Comparison of ENCODE assay signal across 9 cellular contexts in genomic region chr5:141825836-141826560, GRCh38. TPM values are rescaled to one million over a fixed set of nuclear protein-coding genes. Genes with fewer than 3 reads are reported as not detected.
DNase-seq lines count a peak whose midpoint lies in the region; ATAC-seq, FAIRE-seq and TF ChIP-seq lines count a peak whose summit lies in the region.
"Had no signal": no experiment of that assay in that cellular context is flagged by ENCODE, and none has a peak within 500 bp of the region (broad histone marks: within the 10 kb centered on the region; RNA-seq: fewer than 3 reads in every experiment).

No MANE protein-coding gene starts in this region.

- H3K9me3 ChIP-seq in HCT116 (ENCODE audit: control insufficient read depth in 1 of 2, insufficient read depth in 1 of 2, low read depth in 1 of 2, low read length in 2 of 2) (no peaks in the 10 kb centered on the region), small intestine (ENCODE audit: control insufficient read depth, low read depth) (no peaks in the 10 kb centered on the region)

- TF ChIP-seq CTCF in HCT116 (IDR thresholded peaks at IDR 0.05 in 2 of 3, conservative IDR thresholded peaks at IDR 0.05 in 1 of 3; ENCODE audit: borderline replicate concordance in 1 of 3, insufficient read depth in 1 of 3, low read depth in 2 of 3, low read length in 2 of 3) = peak in 2 of 3 experiments; percentile 47 to 57; a peak in 5 of 6 replicates

- H4K20me1 ChIP-seq in HCT116 (ENCODE audit: insufficient read depth) = no peaks in the 10 kb centered on the region

- H3K36me3 Mint-ChIP-seq in activated CD4-positive, alpha-beta memory T cell treated with anti-CD3 and anti-CD28 coated beads for 36 hours = no peaks in the 10 kb centered on the region
- H3K36me3 Mint-ChIP-seq: natural killer cell treated with Interleukin-12 subunit alpha and Interleukin-12 subunit beta and Interleukin-15 and Interleukin-18, amount 100 ng/mL, for 72 hours had no signal

- POLR2A ChIA-PET in HCT116 (lab: Charles Lee) = no interaction called here
- POLR2A ChIA-PET in activated CD4-positive, alpha-beta memory T cell treated with anti-CD3 and anti-CD28 coated beads for 36 hours (lab: Charles Lee) = no interaction called here

- no peak for FAIRE-seq in small intestine (lab: Jason Lieb, UNC)

- H3K27ac Mint-ChIP-seq in activated CD4-positive, alpha-beta memory T cell treated with anti-CD3 and anti-CD28 coated beads for 36 hours = no peak overlapping the region
- H3K27ac Mint-ChIP-seq: natural killer cell treated with Interleukin-12 subunit alpha and Interleukin-12 subunit beta and Interleukin-15 and Interleukin-18, amount 100 ng/mL, for 72 hours had no signal

- intact Hi-C loops in HCT116 (cut with micrococcal nuclease) = no loop called here
- intact Hi-C loops in activated CD4-positive, alpha-beta memory T cell treated with anti-CD3 and anti-CD28 coated beads for 36 hours (cut with micrococcal nuclease) = loop anchor here (1.0 to 5.0 kb wide), 2 partner anchors 134 to 159 kb away; no protein-coding TSS in a partner anchor

- H3K27me3 ChIP-seq in HCT116 (ENCODE audit: insufficient read depth, low read length) = no peaks in the 10 kb centered on the region
- H3K27me3 ChIP-seq in small intestine (ENCODE audit: control insufficient read depth in 2 of 2, insufficient read depth in 2 of 2, low read length in 2 of 2) = no peaks in the 10 kb centered on the region

- peak; percentile 39; the same call in 1 of the 2 replicates for TF ChIP-seq RAD21 in HCT116 (IDR thresholded peaks at IDR 0.05; ENCODE audit: low read depth)

- DNase-seq in COLO829 (ENCODE audit: low spot score) (peak; percentile 27), HCT116 (ENCODE audit: low read depth, low spot score) (no peak), medulla oblongata (ENCODE audit: extremely low spot score) (peak; percentile 58), inferior parietal cortex (ENCODE audit: extremely low spot score) (no peak), SIG-M5 treated with dmso at 0.1 percent for 504 hours (lab: John Stamatoyannopoulos, UW; ENCODE audit: unreplicated experiment) (no peak), glomerular visceral epithelial cell (ENCODE audit: extremely low spot score) (no peak), small intestine (no peak)
- peak; percentile 30 for DNase-seq in activated CD4-positive, alpha-beta memory T cell treated with anti-CD3 and anti-CD28 coated beads for 36 hours

- H3K9ac ChIP-seq in HCT116 (ENCODE audit: low read length) = no peak overlapping the region

- 46 to 58% (median 57%) methylated on average over 10 of the region's 10 CpGs for WGBS in small intestine, 3 donors

- no peaks in the 10 kb centered on the region for H3K4me1 Mint-ChIP-seq in activated CD4-positive, alpha-beta memory T cell treated with anti-CD3 and anti-CD28 coated beads for 36 hours (ENCODE audit: low read depth)

- ATAC-seq in HCT116 = peak; percentile 75

- CTCF ChIA-PET in HCT116 (lab: Charles Lee) = interaction anchor here (1.3 to 2.4 kb wide), 4 partner anchors 10 to 135 kb away, joined by 3 to 7 read pairs (median 6); no protein-coding TSS in a partner anchor
- CTCF ChIA-PET in activated CD4-positive, alpha-beta memory T cell treated with anti-CD3 and anti-CD28 coated beads for 36 hours (lab: Charles Lee) = interaction anchor here (0.7 to 5.1 kb wide), 9 partner anchors 11 to 589 kb away, joined by 3 to 44 read pairs (median 7); no protein-coding TSS in a partner anchor

- H3K9me2 ChIP-seq in HCT116 (ENCODE audit: insufficient read depth) = no peaks in the 10 kb centered on the region

- BruUV-seq in HCT116 (replicated peaks; lab: Mats Ljungman, UMichigan) = no TSS peak

- H3K4me1 ChIP-seq in HCT116 (ENCODE audit: control insufficient read depth in 1 of 2, insufficient read depth in 2 of 2, low read length in 2 of 2) (peaks cover 6 to 17% of the 10 kb centered on the region in 2 experiments), small intestine (ENCODE audit: control insufficient read depth in 2 of 2, insufficient read depth in 1 of 2, low read depth in 1 of 2, low read length in 1 of 2) (no peaks in the 10 kb centered on the region)

- no peak overlapping the region for H3K4me2 ChIP-seq in HCT116 (ENCODE audit: low read length)

- no peak overlapping the region for H3K4me3 ChIP-seq in HCT116 (replicated peaks in 1 of 2; ENCODE audit: low read depth in 1 of 2, low read length in 2 of 2)
- H3K4me3 ChIP-seq in small intestine (ENCODE audit: low read depth in 1 of 2, low read length in 2 of 2) = no peak overlapping the region

- H2AFZ ChIP-seq in HCT116 (ENCODE audit: low read depth, low read length, poor library complexity, severe bottlenecking) = no peak overlapping the region

- no peak overlapping the region for H3K4me3 Mint-ChIP-seq in activated CD4-positive, alpha-beta memory T cell treated with anti-CD3 and anti-CD28 coated beads for 36 hours
- H3K4me3 Mint-ChIP-seq: natural killer cell treated with Interleukin-12 subunit alpha and Interleukin-12 subunit beta and Interleukin-15 and Interleukin-18, amount 100 ng/mL, for 72 hours had no signal

- H3K27me3 Mint-ChIP-seq in activated CD4-positive, alpha-beta memory T cell treated with anti-CD3 and anti-CD28 coated beads for 36 hours = peaks cover 2% of the 10 kb centered on the region

- H3K36me3 ChIP-seq in HCT116 (ENCODE audit: control insufficient read depth in 1 of 2, insufficient read depth in 2 of 2, low read length in 2 of 2) (no peaks in the 10 kb centered on the region), small intestine (ENCODE audit: control insufficient read depth in 2 of 2, insufficient read depth in 2 of 2, low read length in 2 of 2) (no peaks in the 10 kb centered on the region)

- H3K79me2 ChIP-seq in HCT116 (ENCODE audit: insufficient read depth, low read length) = no peaks in the 10 kb centered on the region

- RAD21 ChIA-PET in HCT116 (lab: Charles Lee; ENCODE audit: low non-redundant PET in 1 of 2, low total read pairs in 2 of 2, uncharacterized antibody in 2 of 2, unreplicated experiment in 2 of 2) = interaction anchor here (0.6 to 1.1 kb wide), 2 partner anchors 53 to 68 kb away, joined by 4 to 5 read pairs; no protein-coding TSS in a partner anchor

- no peak overlapping the region for H3K27ac ChIP-seq in HCT116 (ENCODE audit: low read depth, low read length)
- no peak overlapping the region for H3K27ac ChIP-seq in small intestine (ENCODE audit: low read depth in 1 of 2, low read length in 1 of 2)

- H3K9me3 Mint-ChIP-seq in activated CD4-positive, alpha-beta memory T cell treated with anti-CD3 and anti-CD28 coated beads for 36 hours = no peaks in the 10 kb centered on the region
- H3K9me3 Mint-ChIP-seq: natural killer cell treated with Interleukin-12 subunit alpha and Interleukin-12 subunit beta and Interleukin-15 and Interleukin-18, amount 100 ng/mL, for 72 hours had no signal

- TF ChIP-seq POLR2A in HCT116 (IDR thresholded peaks at IDR 0.05; ENCODE audit: borderline replicate concordance, extremely low read depth, insufficient read depth, insufficient read length) = no peak

TF ChIP-seq in HCT116, 20 proteins besides CTCF, POLR2A, EP300 and RAD21:
- no peak for TF ChIP-seq EZH2phosphoT487 (IDR thresholded peaks at IDR 0.05; ENCODE audit: borderline replicate concordance)
- no peak for TF ChIP-seq JUND (IDR thresholded peaks at IDR 0.05)
- no peak for TF ChIP-seq CEBPB (IDR thresholded peaks at IDR 0.05; ENCODE audit: low read depth)
- no peak for TF ChIP-seq SP1 (IDR thresholded peaks at IDR 0.05; ENCODE audit: low read depth)
- TF ChIP-seq, protein P1, sequence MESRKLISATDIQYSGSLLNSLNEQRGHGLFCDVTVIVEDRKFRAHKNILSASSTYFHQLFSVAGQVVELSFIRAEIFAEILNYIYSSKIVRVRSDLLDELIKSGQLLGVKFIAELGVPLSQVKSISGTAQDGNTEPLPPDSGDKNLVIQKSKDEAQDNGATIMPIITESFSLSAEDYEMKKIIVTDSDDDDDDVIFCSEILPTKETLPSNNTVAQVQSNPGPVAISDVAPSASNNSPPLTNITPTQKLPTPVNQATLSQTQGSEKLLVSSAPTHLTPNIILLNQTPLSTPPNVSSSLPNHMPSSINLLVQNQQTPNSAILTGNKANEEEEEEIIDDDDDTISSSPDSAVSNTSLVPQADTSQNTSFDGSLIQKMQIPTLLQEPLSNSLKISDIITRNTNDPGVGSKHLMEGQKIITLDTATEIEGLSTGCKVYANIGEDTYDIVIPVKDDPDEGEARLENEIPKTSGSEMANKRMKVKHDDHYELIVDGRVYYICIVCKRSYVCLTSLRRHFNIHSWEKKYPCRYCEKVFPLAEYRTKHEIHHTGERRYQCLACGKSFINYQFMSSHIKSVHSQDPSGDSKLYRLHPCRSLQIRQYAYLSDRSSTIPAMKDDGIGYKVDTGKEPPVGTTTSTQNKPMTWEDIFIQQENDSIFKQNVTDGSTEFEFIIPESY (IDR thresholded peaks at IDR 0.05; ENCODE audit: extremely low read depth, insufficient replicate concordance, low read length) = no peak
- no peak for TF ChIP-seq ZFX (IDR thresholded peaks at IDR 0.05)
- no peak for TF ChIP-seq EGR1 (IDR thresholded peaks at IDR 0.05; ENCODE audit: low read depth)
- no peak for TF ChIP-seq MAX (IDR thresholded peaks at IDR 0.05)
- no peak for TF ChIP-seq ZNF274 (IDR thresholded peaks at IDR 0.05; ENCODE audit: low read depth, low read length)
- no peak for TF ChIP-seq SRF (IDR thresholded peaks at IDR 0.05; ENCODE audit: low read depth)
- TF ChIP-seq YY1 (IDR thresholded peaks at IDR 0.05; ENCODE audit: extremely low read depth, insufficient replicate concordance, low read depth, low read length) = no peak
- no peak for TF ChIP-seq POLR2AphosphoS5 (IDR thresholded peaks at IDR 0.05; ENCODE audit: low read depth, low read length)

RNA-seq across cellular contexts. Expression of gene PCDH1, which starts 52.2 kb away (rescaled TPM):
- 24.2 TPM for total RNA-seq in HCT116 (2021; ENCODE audit: unreplicated experiment)
- 41.1 and 48.5 TPM in 2 replicates for polyA plus RNA-seq in HCT116 (2012)
- total RNA-seq in activated CD4-positive, alpha-beta memory T cell treated with anti-CD3 and anti-CD28 coated beads for 36 hours = not detected
- polyA plus RNA-seq in small intestine = 10 to 100 TPM; 15.7 to 43.9 (median 15.9) TPM

Comparison
In these comparisons a context has a peak if more than half of its experiments do, and no peak if none do; other contexts are left out.
1. DNase-seq: peak in COLO829 (single experiment), activated CD4-positive, alpha-beta memory T cell treated with anti-CD3 and anti-CD28 coated beads for 36 hours (single experiment) and medulla oblongata (single experiment); none in HCT116 (single experiment), inferior parietal cortex (single experiment), SIG-M5 treated with dmso at 0.1 percent for 504 hours (single experiment), glomerular visceral epithelial cell (single experiment) and small intestine (single experiment).
2. RNA of gene PCDH1, which starts 52.2 kb away (total RNA-seq): 24.2 TPM in HCT116 (single experiment); not detected in activated CD4-positive, alpha-beta memory T cell treated with anti-CD3 and anti-CD28 coated beads for 36 hours; every median in the first group is over 10 times any median in the second.